ENCODE assay signal across 18 cellular contexts in the genomic region with DNA sequence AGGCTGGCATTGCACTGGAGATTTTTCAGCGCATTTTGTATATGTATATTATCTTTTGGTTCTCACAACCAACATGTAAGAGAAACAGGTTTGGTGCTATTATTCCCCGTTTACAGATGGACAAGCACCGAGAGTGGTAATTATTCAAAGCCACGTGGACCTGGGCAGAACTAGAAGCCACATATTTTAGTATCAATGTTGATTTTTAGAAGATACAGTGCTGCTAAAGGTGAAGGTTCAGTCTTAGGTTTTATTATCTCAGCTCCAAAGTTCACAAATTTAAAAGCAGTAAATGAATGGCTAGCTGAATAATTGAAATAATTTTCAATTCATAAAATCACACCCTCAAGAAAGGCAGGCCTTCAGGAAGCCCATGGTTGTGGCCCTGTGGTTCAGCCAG.
"Had no signal": no experiment of that assay in that cellular context is flagged by ENCODE, and none has a peak within 500 bp of the region (broad histone marks: within the 10 kb centered on the region; RNA-seq: fewer than 3 reads in every experiment).

No MANE protein-coding gene starts in this region.

- H3K9me3 ChIP-seq: heart left ventricle, neutrophil had no signal

- H3K27me3 ChIP-seq: neutrophil had no signal

- H3K4me3 Mint-ChIP-seq: activated naive CD8-positive, alpha-beta T cell; brain; endodermal cell; stimulated activated naive B cell treated with anti-CD40 and anti-IgM and Interleukin-4, amounts not matched to agents 10 μg/mL and 1 μg/mL and 100 μg/mL, for 72 hours had no signal

- H3K27me3 Mint-ChIP-seq: activated naive CD8-positive, alpha-beta T cell; activated T-cell treated with anti-CD3 and anti-CD28 coated beads, Interleukin-2, amount 50 U/mL, for 24 hours; brain had no signal

- ATAC-seq: heart left ventricle; stimulated activated naive B cell treated with anti-CD40 and anti-IgM and Interleukin-4, amounts not matched to agents 10 μg/mL and 1 μg/mL and 100 μg/mL, for 72 hours had no signal

- H3K27ac Mint-ChIP-seq: activated naive CD8-positive, alpha-beta T cell; activated T-cell treated with anti-CD3 and anti-CD28 coated beads, Interleukin-2, amount 50 U/mL, for 24 hours; endodermal cell; naive thymus-derived CD4-positive, alpha-beta T cell; stimulated activated naive B cell treated with anti-CD40 and anti-IgM and Interleukin-4, amounts not matched to agents 10 μg/mL and 1 μg/mL and 100 μg/mL, for 72 hours had no signal

- DNase-seq: activated CD4-positive, alpha-beta T cell treated with anti-CD3 and anti-CD28 coated beads, Interleukin-2, amount 10 ng/mL, durations not matched to agents 7 days and 5 days; activated effector memory CD4-positive, alpha-beta T cell treated with anti-CD3 and anti-CD28 coated beads, Interleukin-2, amount 50 U/mL, for 16 hours; activated T-cell treated with anti-CD3 and anti-CD28 coated beads, Interleukin-2, amount 50 U/mL, for 24 hours; central memory CD4-positive, alpha-beta T cell; dermis blood vessel endothelial cell; endodermal cell; heart left ventricle; mammary epithelial cell; naive thymus-derived CD4-positive, alpha-beta T cell; retina; stimulated activated CD4-positive, alpha-beta T cell treated with anti-CD3 and anti-CD28 coated beads, Interleukin-2, amount 100 ng/mL, for 48 hours; stimulated activated naive B cell treated with anti-CD40 and anti-IgM and Interleukin-4, amounts not matched to agents 10 μg/mL and 1 μg/mL and 100 μg/mL, for 72 hours; substantia nigra; T-helper 9 cell; trophoblast cell had no signal

- H3K9me3 Mint-ChIP-seq: activated T-cell treated with anti-CD3 and anti-CD28 coated beads, Interleukin-2, amount 50 U/mL, for 24 hours; endodermal cell had no signal

- H3K36me3 ChIP-seq: heart left ventricle, neutrophil had no signal

- H3K27ac ChIP-seq: heart left ventricle, neutrophil had no signal

- H3K36me3 Mint-ChIP-seq: brain had no signal
